ENCODE assay signal across 1 cellular context in the genomic region with DNA sequence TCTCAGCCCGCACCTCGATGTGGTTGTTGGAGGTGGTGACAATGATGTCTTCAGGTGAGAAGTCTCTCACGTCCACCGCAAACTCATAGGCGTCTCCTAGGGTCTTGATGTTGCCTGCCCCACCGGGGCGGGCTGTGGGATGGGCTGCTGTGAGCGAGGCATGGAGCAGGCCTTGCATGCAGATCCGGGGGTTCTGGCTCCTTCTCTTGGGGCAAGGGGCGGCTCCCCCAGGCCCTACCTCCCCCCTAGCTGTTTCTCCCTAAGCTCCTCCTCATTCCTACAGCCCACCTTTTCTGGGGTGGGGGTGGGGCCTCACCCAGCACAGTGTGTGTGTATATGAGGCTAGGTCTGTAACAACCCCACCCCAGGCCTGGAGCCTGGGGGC.
TF ChIP-seq lines count a peak whose summit lies in the region.

No MANE protein-coding gene starts in this region.

TF ChIP-seq in HepG2, 621 proteins besides CTCF, POLR2A, EP300 and RAD21:
- TF ChIP-seq ZNF564 (CRISPR knock-in tag; IDR thresholded peaks at IDR 0.05) (no peak), AHR (CRISPR knock-in tag; IDR thresholded peaks at IDR 0.05) (no peak), MED13 (CRISPR knock-in tag; IDR thresholded peaks at IDR 0.05) (no peak), NR2C2 (CRISPR knock-in tag; IDR thresholded peaks at IDR 0.05; ENCODE audit: borderline replicate concordance) (no peak), HMG20A (CRISPR knock-in tag; IDR thresholded peaks at IDR 0.05; ENCODE audit: borderline replicate concordance) (no peak), DR1 (CRISPR knock-in tag; IDR thresholded peaks at IDR 0.05) (no peak), PAF1 (CRISPR knock-in tag; IDR thresholded peaks at IDR 0.05) (no peak), THYN1 (CRISPR knock-in tag; IDR thresholded peaks at IDR 0.05; ENCODE audit: borderline replicate concordance, low read depth) (no peak), ATF7-NPFF (CRISPR knock-in tag; IDR thresholded peaks at IDR 0.05; ENCODE audit: low read depth) (no peak), ZNF709 (CRISPR knock-in tag; IDR thresholded peaks at IDR 0.05) (no peak)
- TF ChIP-seq, protein P1, sequence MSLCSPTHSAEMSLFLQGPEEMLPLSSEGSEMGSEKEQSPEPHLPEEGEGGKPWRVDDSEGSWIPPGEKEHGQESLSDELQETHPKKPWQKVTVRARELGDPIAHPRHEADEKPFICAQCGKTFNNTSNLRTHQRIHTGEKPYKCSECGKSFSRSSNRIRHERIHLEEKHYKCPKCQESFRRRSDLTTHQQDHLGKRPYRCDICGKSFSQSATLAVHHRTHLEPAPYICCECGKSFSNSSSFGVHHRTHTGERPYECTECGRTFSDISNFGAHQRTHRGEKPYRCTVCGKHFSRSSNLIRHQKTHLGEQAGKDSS (CRISPR knock-in tag; IDR thresholded peaks at IDR 0.05; ENCODE audit: borderline replicate concordance, low read depth): no peak
- TF ChIP-seq, protein P2, sequence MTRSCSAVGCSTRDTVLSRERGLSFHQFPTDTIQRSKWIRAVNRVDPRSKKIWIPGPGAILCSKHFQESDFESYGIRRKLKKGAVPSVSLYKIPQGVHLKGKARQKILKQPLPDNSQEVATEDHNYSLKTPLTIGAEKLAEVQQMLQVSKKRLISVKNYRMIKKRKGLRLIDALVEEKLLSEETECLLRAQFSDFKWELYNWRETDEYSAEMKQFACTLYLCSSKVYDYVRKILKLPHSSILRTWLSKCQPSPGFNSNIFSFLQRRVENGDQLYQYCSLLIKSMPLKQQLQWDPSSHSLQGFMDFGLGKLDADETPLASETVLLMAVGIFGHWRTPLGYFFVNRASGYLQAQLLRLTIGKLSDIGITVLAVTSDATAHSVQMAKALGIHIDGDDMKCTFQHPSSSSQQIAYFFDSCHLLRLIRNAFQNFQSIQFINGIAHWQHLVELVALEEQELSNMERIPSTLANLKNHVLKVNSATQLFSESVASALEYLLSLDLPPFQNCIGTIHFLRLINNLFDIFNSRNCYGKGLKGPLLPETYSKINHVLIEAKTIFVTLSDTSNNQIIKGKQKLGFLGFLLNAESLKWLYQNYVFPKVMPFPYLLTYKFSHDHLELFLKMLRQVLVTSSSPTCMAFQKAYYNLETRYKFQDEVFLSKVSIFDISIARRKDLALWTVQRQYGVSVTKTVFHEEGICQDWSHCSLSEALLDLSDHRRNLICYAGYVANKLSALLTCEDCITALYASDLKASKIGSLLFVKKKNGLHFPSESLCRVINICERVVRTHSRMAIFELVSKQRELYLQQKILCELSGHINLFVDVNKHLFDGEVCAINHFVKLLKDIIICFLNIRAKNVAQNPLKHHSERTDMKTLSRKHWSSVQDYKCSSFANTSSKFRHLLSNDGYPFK (CRISPR knock-in tag; IDR thresholded peaks at IDR 0.05; ENCODE audit: borderline replicate concordance): no peak
- TF ChIP-seq, protein P3, sequence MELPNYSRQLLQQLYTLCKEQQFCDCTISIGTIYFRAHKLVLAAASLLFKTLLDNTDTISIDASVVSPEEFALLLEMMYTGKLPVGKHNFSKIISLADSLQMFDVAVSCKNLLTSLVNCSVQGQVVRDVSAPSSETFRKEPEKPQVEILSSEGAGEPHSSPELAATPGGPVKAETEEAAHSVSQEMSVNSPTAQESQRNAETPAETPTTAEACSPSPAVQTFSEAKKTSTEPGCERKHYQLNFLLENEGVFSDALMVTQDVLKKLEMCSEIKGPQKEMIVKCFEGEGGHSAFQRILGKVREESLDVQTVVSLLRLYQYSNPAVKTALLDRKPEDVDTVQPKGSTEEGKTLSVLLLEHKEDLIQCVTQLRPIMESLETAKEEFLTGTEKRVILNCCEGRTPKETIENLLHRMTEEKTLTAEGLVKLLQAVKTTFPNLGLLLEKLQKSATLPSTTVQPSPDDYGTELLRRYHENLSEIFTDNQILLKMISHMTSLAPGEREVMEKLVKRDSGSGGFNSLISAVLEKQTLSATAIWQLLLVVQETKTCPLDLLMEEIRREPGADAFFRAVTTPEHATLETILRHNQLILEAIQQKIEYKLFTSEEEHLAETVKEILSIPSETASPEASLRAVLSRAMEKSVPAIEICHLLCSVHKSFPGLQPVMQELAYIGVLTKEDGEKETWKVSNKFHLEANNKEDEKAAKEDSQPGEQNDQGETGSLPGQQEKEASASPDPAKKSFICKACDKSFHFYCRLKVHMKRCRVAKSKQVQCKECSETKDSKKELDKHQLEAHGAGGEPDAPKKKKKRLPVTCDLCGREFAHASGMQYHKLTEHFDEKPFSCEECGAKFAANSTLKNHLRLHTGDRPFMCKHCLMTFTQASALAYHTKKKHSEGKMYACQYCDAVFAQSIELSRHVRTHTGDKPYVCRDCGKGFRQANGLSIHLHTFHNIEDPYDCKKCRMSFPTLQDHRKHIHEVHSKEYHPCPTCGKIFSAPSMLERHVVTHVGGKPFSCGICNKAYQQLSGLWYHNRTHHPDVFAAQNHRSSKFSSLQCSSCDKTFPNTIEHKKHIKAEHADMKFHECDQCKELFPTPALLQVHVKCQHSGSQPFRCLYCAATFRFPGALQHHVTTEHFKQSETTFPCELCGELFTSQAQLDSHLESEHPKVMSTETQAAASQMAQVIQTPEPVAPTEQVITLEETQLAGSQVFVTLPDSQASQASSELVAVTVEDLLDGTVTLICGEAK (IDR thresholded peaks at IDR 0.05): no peak
- TF ChIP-seq, protein P3 (CRISPR knock-in tag; IDR thresholded peaks at IDR 0.05): no peak
